Comparison of ENCODE assay signal across 1 cellular context in the genomic region with DNA sequence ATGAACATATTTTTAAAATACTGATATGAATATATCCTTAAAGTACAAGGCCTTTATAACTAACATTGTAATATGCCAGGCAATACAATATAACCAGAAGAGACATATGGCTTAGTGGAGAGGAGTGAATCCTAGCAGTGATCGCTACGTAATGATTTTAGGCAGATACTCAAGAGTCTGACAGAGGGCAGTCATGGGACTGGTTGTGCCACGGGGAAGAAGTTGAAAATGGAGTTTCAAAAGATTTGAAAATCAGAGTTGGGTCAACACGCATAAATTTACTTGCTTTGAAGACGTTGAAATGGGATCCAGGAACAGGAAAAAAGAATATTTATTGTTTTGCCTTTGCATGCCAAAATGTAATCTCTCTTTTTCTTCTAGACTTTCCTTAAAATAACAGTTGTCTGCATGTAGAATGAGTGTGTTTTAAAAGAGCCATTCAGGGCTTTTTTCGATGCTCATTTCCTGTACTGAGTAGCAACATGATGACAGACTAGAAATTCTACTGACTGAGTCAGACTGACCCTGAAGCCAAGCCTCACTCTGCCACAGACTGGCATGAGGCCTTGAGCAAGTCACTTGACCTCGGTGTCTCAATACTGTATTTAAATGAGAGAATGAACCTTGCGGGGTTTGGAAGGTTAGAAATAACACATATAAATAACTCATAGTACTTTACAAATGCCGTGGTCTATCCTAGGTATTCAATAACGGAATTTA.
TF ChIP-seq lines count a peak whose summit lies in the region.

No MANE protein-coding gene starts in this region.

TF ChIP-seq in HepG2, 621 proteins besides CTCF, POLR2A, EP300 and RAD21 (continued from another document):
- TF ChIP-seq, protein P1, sequence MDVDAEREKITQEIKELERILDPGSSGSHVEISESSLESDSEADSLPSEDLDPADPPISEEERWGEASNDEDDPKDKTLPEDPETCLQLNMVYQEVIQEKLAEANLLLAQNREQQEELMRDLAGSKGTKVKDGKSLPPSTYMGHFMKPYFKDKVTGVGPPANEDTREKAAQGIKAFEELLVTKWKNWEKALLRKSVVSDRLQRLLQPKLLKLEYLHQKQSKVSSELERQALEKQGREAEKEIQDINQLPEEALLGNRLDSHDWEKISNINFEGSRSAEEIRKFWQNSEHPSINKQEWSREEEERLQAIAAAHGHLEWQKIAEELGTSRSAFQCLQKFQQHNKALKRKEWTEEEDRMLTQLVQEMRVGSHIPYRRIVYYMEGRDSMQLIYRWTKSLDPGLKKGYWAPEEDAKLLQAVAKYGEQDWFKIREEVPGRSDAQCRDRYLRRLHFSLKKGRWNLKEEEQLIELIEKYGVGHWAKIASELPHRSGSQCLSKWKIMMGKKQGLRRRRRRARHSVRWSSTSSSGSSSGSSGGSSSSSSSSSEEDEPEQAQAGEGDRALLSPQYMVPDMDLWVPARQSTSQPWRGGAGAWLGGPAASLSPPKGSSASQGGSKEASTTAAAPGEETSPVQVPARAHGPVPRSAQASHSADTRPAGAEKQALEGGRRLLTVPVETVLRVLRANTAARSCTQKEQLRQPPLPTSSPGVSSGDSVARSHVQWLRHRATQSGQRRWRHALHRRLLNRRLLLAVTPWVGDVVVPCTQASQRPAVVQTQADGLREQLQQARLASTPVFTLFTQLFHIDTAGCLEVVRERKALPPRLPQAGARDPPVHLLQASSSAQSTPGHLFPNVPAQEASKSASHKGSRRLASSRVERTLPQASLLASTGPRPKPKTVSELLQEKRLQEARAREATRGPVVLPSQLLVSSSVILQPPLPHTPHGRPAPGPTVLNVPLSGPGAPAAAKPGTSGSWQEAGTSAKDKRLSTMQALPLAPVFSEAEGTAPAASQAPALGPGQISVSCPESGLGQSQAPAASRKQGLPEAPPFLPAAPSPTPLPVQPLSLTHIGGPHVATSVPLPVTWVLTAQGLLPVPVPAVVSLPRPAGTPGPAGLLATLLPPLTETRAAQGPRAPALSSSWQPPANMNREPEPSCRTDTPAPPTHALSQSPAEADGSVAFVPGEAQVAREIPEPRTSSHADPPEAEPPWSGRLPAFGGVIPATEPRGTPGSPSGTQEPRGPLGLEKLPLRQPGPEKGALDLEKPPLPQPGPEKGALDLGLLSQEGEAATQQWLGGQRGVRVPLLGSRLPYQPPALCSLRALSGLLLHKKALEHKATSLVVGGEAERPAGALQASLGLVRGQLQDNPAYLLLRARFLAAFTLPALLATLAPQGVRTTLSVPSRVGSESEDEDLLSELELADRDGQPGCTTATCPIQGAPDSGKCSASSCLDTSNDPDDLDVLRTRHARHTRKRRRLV (CRISPR knock-in tag; IDR thresholded peaks at IDR 0.05): no peak
